25 cellular contexts compared by ENCODE assay signal in the genomic region with DNA sequence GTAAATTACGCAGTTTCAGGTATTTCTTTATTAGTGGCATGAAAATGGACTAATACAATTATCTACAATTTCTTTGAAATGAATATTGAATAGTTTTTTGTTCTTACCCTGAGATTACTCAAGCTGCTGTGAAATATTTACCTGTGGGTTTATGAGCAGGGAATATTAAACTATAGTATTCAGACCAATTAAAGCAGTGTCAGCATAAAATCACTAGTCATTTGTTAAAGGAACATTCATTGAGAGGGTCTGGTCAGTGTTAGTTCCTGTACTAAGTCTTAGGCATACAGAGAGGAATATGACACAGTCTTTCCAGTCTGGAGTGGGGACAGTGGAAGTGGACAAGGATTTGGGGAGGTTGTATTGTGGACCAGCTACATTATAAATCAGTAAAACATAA.
A peak's percentile ranks its signal among the peaks of the same experiment; 100 is the strongest.
DNase-seq lines count a peak whose midpoint lies in the region; ATAC-seq, FAIRE-seq and TF ChIP-seq lines count a peak whose summit lies in the region.
"Had no signal": no experiment of that assay in that cellular context is flagged by ENCODE, and none has a peak within 500 bp of the region (broad histone marks: within the 10 kb centered on the region; RNA-seq: fewer than 3 reads in every experiment).

No MANE protein-coding gene starts in this region.

- POLR2A ChIA-PET in HepG2 (lab: Yijun Ruan, JAX): no interaction called here
- POLR2A ChIA-PET in H1 (lab: Charles Lee; ENCODE audit: partially characterized antibody): no interaction called here

- no peaks in the 10 kb centered on the region for H3K79me2 ChIP-seq in HepG2 (ENCODE audit: insufficient read depth, low read length)
- H3K79me2 ChIP-seq in H1 (ENCODE audit: control insufficient read depth in 1 of 2, insufficient read depth in 2 of 2, low read length in 2 of 2): no peaks in the 10 kb centered on the region
- no peaks in the 10 kb centered on the region for H3K79me2 ChIP-seq in osteoblast (ENCODE audit: insufficient read depth, low read length)
- no peaks in the 10 kb centered on the region for H3K79me2 ChIP-seq in trophoblast cell (ENCODE audit: control insufficient read depth, insufficient read depth, low read length, poor library complexity)

- H2AFZ ChIP-seq in HepG2 (ENCODE audit: low read length) (no peak overlapping the region), H1 (ENCODE audit: low read length) (no peak overlapping the region), osteoblast (ENCODE audit: low read length) (no peak overlapping the region), trophoblast cell (ENCODE audit: insufficient read depth, low read length, poor library complexity) (no peak overlapping the region)

- ATAC-seq in HepG2: no peak
- no peak for ATAC-seq in right lobe of liver
- ATAC-seq: GM12878 had no signal

- WGBS in HepG2 (ENCODE audit: low lambda C conversion rate): 3% methylated on average over 1 of the region's 1 CpG
- 14% methylated on average over 1 of the region's 1 CpG for WGBS in right lobe of liver (ENCODE audit: insufficient coverage, low coverage, low lambda C conversion rate, missing lambda C conversion rate)
- 6% methylated on average over 1 of the region's 1 CpG; no CpG with 5 or more reads in 1 of the 2 experiments for WGBS in H1 (ENCODE audit: extremely low coverage in 1 of 2, insufficient coverage in 1 of 2, insufficient read length in 1 of 2, insufficient replicate concordance in 2 of 2, low coverage in 1 of 2, low lambda C conversion rate in 2 of 2, missing lambda C conversion rate in 1 of 2), 2 experiments
- WGBS in trophoblast cell (ENCODE audit: extremely low coverage, insufficient coverage, insufficient read length): no CpG with 5 or more reads among the region's 1 CpG

- no peak overlapping the region for H2BK15ac ChIP-seq in H1 (ENCODE audit: low read length)

- TF ChIP-seq RAD21 in HepG2 (CRISPR knock-in tag; IDR thresholded peaks at IDR 0.05) (no peak), H1 (IDR thresholded peaks at IDR 0.05 in 1 of 2, conservative IDR thresholded peaks at IDR 0.05 in 1 of 2; ENCODE audit: low read depth in 2 of 2, low read length in 2 of 2) (no peak)

- H3K4ac ChIP-seq in H1 (replicated peaks; ENCODE audit: insufficient read length, low read depth, low read length) (no peak overlapping the region), trophoblast cell (ENCODE audit: low read depth, low read length) (no peak overlapping the region)

- H4K12ac ChIP-seq in trophoblast cell (ENCODE audit: low read depth, low read length): no peak overlapping the region

- CTCF ChIA-PET in HepG2 (lab: Yijun Ruan, JAX; ENCODE audit: low intra/inter-chr PET ratio, low total read pairs): no interaction called here
- CTCF ChIA-PET in H1 (lab: Charles Lee; ENCODE audit: partially characterized antibody): interaction anchor here (1.3 kb wide), 1 partner anchor 67 kb away, joined by 3 read pairs; no protein-coding TSS in a partner anchor

- no peak overlapping the region for H4K91ac ChIP-seq in H1 (replicated peaks; ENCODE audit: insufficient read length, low read length)
- H4K91ac ChIP-seq in trophoblast cell (ENCODE audit: low read depth, low read length): no peak overlapping the region

- H3K23ac ChIP-seq in H1 (ENCODE audit: insufficient read length) (no peak overlapping the region), trophoblast cell (ENCODE audit: low read length) (no peak overlapping the region)

- in situ Hi-C loops in HepG2 (cut with HindIII; ENCODE audit: extremely low pct_ligation_motif_present, low pct_unique_long_range_greater_than_20kb): no loop called here

- no peak overlapping the region for H3K56ac ChIP-seq in H1 (replicated peaks; ENCODE audit: insufficient read length, low read depth, low read length)

- H3K4me3 ChIP-seq in HepG2 (replicated peaks in 1 of 3; ENCODE audit: insufficient read depth in 1 of 3, low read depth in 2 of 3, low read length in 3 of 3): no peak overlapping the region
- H3K4me3 ChIP-seq in right lobe of liver: no peak overlapping the region
- H3K4me3 ChIP-seq in SK-N-MC: no peak overlapping the region; the same call in 1 of the 2 replicates
- no peak overlapping the region for H3K4me3 ChIP-seq in H1 (ENCODE audit: extremely low read depth in 1 of 4, insufficient read depth in 2 of 4, low read depth in 3 of 4, low read length in 4 of 4)
- H3K4me3 ChIP-seq in osteoblast (ENCODE audit: insufficient read depth, low read length): no peak overlapping the region
- H3K4me3 ChIP-seq in trophoblast cell (ENCODE audit: low read depth, low read length): no peak overlapping the region
- H3K4me3 ChIP-seq: BLaER1, GM12878 had no signal

- no peak overlapping the region for H3K14ac ChIP-seq in H1 (ENCODE audit: insufficient read length)
- no peak overlapping the region for H3K14ac ChIP-seq in trophoblast cell (ENCODE audit: low read length)

- TF ChIP-seq POLR2A in HepG2 (IDR thresholded peaks at IDR 0.05; ENCODE audit: insufficient read depth in 1 of 2, low read depth in 2 of 2, low read length in 2 of 2) (no peak), right lobe of liver (IDR thresholded peaks at IDR 0.05) (no peak), H1 (IDR thresholded peaks at IDR 0.05; ENCODE audit: control extremely low read depth in 1 of 2, low read depth in 2 of 2, low read length in 2 of 2) (no peak)

- no TSS peak for BruUV-seq in HepG2 (replicated peaks; lab: Mats Ljungman, UMichigan)

- H2BK120ac ChIP-seq in H1 (replicated peaks; ENCODE audit: low read depth, low read length): no peak overlapping the region
- no peak overlapping the region for H2BK120ac ChIP-seq in trophoblast cell (ENCODE audit: insufficient read depth, low read length, poor library complexity)

- TF ChIP-seq CTCF in HepG2 (CRISPR knock-in tag; IDR thresholded peaks at IDR 0.05) (no peak), right lobe of liver (IDR thresholded peaks at IDR 0.05) (no peak), H1 (IDR thresholded peaks at IDR 0.05; ENCODE audit: control extremely low read depth in 1 of 3, insufficient read depth in 1 of 3, low read depth in 1 of 3, low read length in 3 of 3) (no peak), osteoblast (IDR thresholded peaks at IDR 0.05; ENCODE audit: extremely low read depth, low read depth, low read length) (no peak)

- H4K20me1 ChIP-seq in HepG2 (ENCODE audit: insufficient read depth, low read length): no peaks in the 10 kb centered on the region
- no peaks in the 10 kb centered on the region for H4K20me1 ChIP-seq in H1 (replicated peaks in 1 of 2; ENCODE audit: control insufficient read depth in 1 of 2, insufficient read depth in 2 of 2, low read length in 2 of 2)
- H4K20me1 ChIP-seq in osteoblast (ENCODE audit: insufficient read depth, low read length): no peaks in the 10 kb centered on the region
- H4K20me1 ChIP-seq: BLaER1 had no signal

- H3K27ac ChIP-seq in HepG2 (ENCODE audit: extremely low read length, insufficient read depth, low read length) (no peak overlapping the region), right lobe of liver (no peak overlapping the region), SK-N-MC (peak overlapping the region; percentile 96), H1 (ENCODE audit: low read depth, low read length) (no peak overlapping the region), osteoblast (ENCODE audit: low read depth, low read length) (no peak overlapping the region), trophoblast cell (ENCODE audit: low read depth, low read length) (no peak overlapping the region)
- H3K27ac ChIP-seq: 22Rv1, BLaER1 had no signal

- H4K5ac ChIP-seq in H1 (ENCODE audit: insufficient read length, low read depth, low read length): no peak overlapping the region

- H3K18ac ChIP-seq in H1 (ENCODE audit: extremely low read depth, low read length) (no peak overlapping the region), trophoblast cell (ENCODE audit: low read length) (no peak overlapping the region)

- FAIRE-seq in HepG2 (lab: Jason Lieb, UNC): no peak
- no peak for FAIRE-seq in H1 (lab: Jason Lieb, UNC)
- FAIRE-seq: GM12878, GM12892, GM18507 had no signal

- H3K4me2 ChIP-seq in HepG2 (ENCODE audit: low read depth, low read length): no peak overlapping the region
- H3K4me2 ChIP-seq in H1 (ENCODE audit: insufficient read depth in 1 of 2, low read depth in 2 of 2, low read length in 2 of 2): no peak overlapping the region
- H3K4me2 ChIP-seq in osteoblast (ENCODE audit: insufficient read depth, low read length): no peak overlapping the region
- no peak overlapping the region for H3K4me2 ChIP-seq in trophoblast cell (ENCODE audit: low read length)
- H3K4me2 ChIP-seq: BLaER1 had no signal

- H3K9ac ChIP-seq in HepG2 (ENCODE audit: insufficient read depth, low read depth, low read length) (no peak overlapping the region), SK-N-MC (ENCODE audit: insufficient read length) (no peak overlapping the region), H1 (replicated peaks in 1 of 4; ENCODE audit: extremely low read depth in 1 of 4, low read depth in 3 of 4, low read length in 3 of 4) (no peak overlapping the region), trophoblast cell (ENCODE audit: low read length) (no peak overlapping the region)
- H3K9ac ChIP-seq: BLaER1 had no signal

- H2BK20ac ChIP-seq in H1 (ENCODE audit: low read length): no peak overlapping the region

- no peaks in the 10 kb centered on the region for H3K9me3 ChIP-seq in HepG2 (ENCODE audit: low read length)
- H3K9me3 ChIP-seq in right lobe of liver: no peaks in the 10 kb centered on the region
- H3K9me3 ChIP-seq in SK-N-MC (ENCODE audit: low read depth, low read length): no peaks in the 10 kb centered on the region
- H3K9me3 ChIP-seq in H1 (ENCODE audit: insufficient read depth in 2 of 2, low read depth in 1 of 2, low read length in 1 of 2): no peaks in the 10 kb centered on the region
- H3K9me3 ChIP-seq in osteoblast (ENCODE audit: low read depth, low read length): no peaks in the 10 kb centered on the region
- no peaks in the 10 kb centered on the region for H3K9me3 ChIP-seq in trophoblast cell (ENCODE audit: insufficient read depth, low read depth, low read length)
- H3K9me3 ChIP-seq: BE2C, BLaER1 had no signal

- H2BK12ac ChIP-seq in H1 (ENCODE audit: low read depth, low read length) (no peak overlapping the region), trophoblast cell (ENCODE audit: low read length) (no peak overlapping the region)

- H4K8ac ChIP-seq in H1 (ENCODE audit: extremely low read depth, insufficient read depth, low read length) (no peak overlapping the region), trophoblast cell (ENCODE audit: low read depth, low read length) (no peak overlapping the region)

- no peaks in the 10 kb centered on the region for H3K23me2 ChIP-seq in H1 (ENCODE audit: low read depth, low read length)

- no peaks in the 10 kb centered on the region for H3K27me3 ChIP-seq in HepG2 (ENCODE audit: control insufficient read depth in 1 of 2, insufficient read depth in 2 of 2, low read length in 2 of 2)
- H3K27me3 ChIP-seq in right lobe of liver: no peaks in the 10 kb centered on the region
- no peaks in the 10 kb centered on the region for H3K27me3 ChIP-seq in H1 (replicated peaks in 1 of 4; ENCODE audit: control insufficient read depth in 3 of 4, extremely low read depth in 1 of 4, insufficient read depth in 3 of 4, low read length in 3 of 4)
- H3K27me3 ChIP-seq in osteoblast (ENCODE audit: insufficient read depth, low read length): no peaks in the 10 kb centered on the region
- no peaks in the 10 kb centered on the region for H3K27me3 ChIP-seq in trophoblast cell (ENCODE audit: insufficient read depth, low read length)
- H3K27me3 ChIP-seq: BE2C, BLaER1 had no signal

- DNase-seq in HepG2 (ENCODE audit: low spot score): no peak
- DNase-seq in right lobe of liver: no peak
- no peak for DNase-seq in SK-N-MC (ENCODE audit: low read depth, low spot score)
- no peak for DNase-seq in H1 (ENCODE audit: low read depth in 1 of 2, low spot score in 2 of 2)
- no peak for DNase-seq in osteoblast (ENCODE audit: insufficient read length, low spot score, missing footprints)
- DNase-seq in trophoblast cell: no peak
- DNase-seq: ACHN; BE2C; C1 segment of cervical spinal cord; CD4-positive, alpha-beta memory T cell; CD4-positive, CD25-positive, alpha-beta regulatory T cell; CD8-positive, alpha-beta memory T cell; COR-L47; DMS 273 treated with DMSO at 0.1 percent for 48 hours; DMS153; DMS53; DMS79; DND-41; EL; GDM1 had no signal

- H3K36me3 ChIP-seq in HepG2 (replicated peaks in 1 of 2; ENCODE audit: control insufficient read depth in 1 of 2, insufficient read depth in 2 of 2, low read length in 2 of 2) (no peaks in the 10 kb centered on the region), right lobe of liver (no peaks in the 10 kb centered on the region), SK-N-MC (ENCODE audit: insufficient read depth, low read length) (0 out of 2 replicates have a peak, but pooled peaks cover 4% of the 10 kb centered on the region), H1 (ENCODE audit: control insufficient read depth in 2 of 4, insufficient read depth in 4 of 4, low read length in 3 of 4) (no peaks in the 10 kb centered on the region), osteoblast (ENCODE audit: insufficient read depth, low read length) (no peaks in the 10 kb centered on the region), trophoblast cell (ENCODE audit: control insufficient read depth in 1 of 2, insufficient read depth in 2 of 2, low read length in 2 of 2) (no peaks in the 10 kb centered on the region)
- H3K36me3 ChIP-seq: BE2C, BLaER1 had no signal

- no peak overlapping the region for H2BK5ac ChIP-seq in H1 (ENCODE audit: low read depth, low read length)
- no peak overlapping the region for H2BK5ac ChIP-seq in trophoblast cell (ENCODE audit: low read depth, low read length, poor library complexity)

- intact Hi-C loops in HepG2 (cut with micrococcal nuclease; ENCODE audit: unreplicated experiment) (no loop called here), right lobe of liver (cut with DNase I) (no loop called here)

- H3K79me1 ChIP-seq in H1 (ENCODE audit: low read depth, low read length) (no peaks in the 10 kb centered on the region), trophoblast cell (ENCODE audit: low read length) (no peaks in the 10 kb centered on the region)

- no peaks in the 10 kb centered on the region for H3K4me1 ChIP-seq in HepG2 (ENCODE audit: insufficient read depth, low read length)
- no peaks in the 10 kb centered on the region for H3K4me1 ChIP-seq in right lobe of liver
- H3K4me1 ChIP-seq in H1 (replicated peaks in 1 of 4; ENCODE audit: control insufficient read depth in 3 of 4, insufficient read depth in 4 of 4, low read length in 3 of 4): no peaks in the 10 kb centered on the region
- no peaks in the 10 kb centered on the region for H3K4me1 ChIP-seq in osteoblast (ENCODE audit: insufficient read depth, low read length)
- no peaks in the 10 kb centered on the region for H3K4me1 ChIP-seq in trophoblast cell (ENCODE audit: control insufficient read depth in 1 of 2, insufficient read depth in 2 of 2, low read length in 2 of 2)
- H3K4me1 ChIP-seq: BE2C, BLaER1 had no signal

- no peak for TF ChIP-seq EP300 in HepG2 (IDR thresholded peaks at IDR 0.05; ENCODE audit: low read depth in 2 of 2, low read length in 2 of 2)
- TF ChIP-seq EP300 in HepG2 (CRISPR knock-in tag; IDR thresholded peaks at IDR 0.05; ENCODE audit: borderline replicate concordance): no peak
- no peak for TF ChIP-seq EP300 in H1 (IDR thresholded peaks at IDR 0.05; ENCODE audit: borderline replicate concordance in 1 of 2, low read depth in 2 of 2, low read length in 2 of 2)

- H2AK5ac ChIP-seq in H1 (ENCODE audit: low read depth, low read length) (no peak overlapping the region), trophoblast cell (ENCODE audit: low read length) (no peak overlapping the region)
